In genomic region chr20:25005220-25005619, GRCh38 we compare ENCODE assay signal across 11 cellular contexts. TPM values are rescaled to one million over a fixed set of nuclear protein-coding genes. Genes with fewer than 3 reads are reported as not detected.
A peak's percentile ranks its signal among the peaks of the same experiment; 100 is the strongest.
DNase-seq lines count a peak whose midpoint lies in the region; ATAC-seq and TF ChIP-seq lines count a peak whose summit lies in the region.
"Had no signal": no experiment of that assay in that cellular context is flagged by ENCODE, and none has a peak within 500 bp of the region (broad histone marks: within the 10 kb centered on the region; RNA-seq: fewer than 3 reads in every experiment).

No MANE protein-coding gene starts in this region.

- H3K27me3 ChIP-seq in heart right ventricle, result no peaks in the 10 kb centered on the region

- WGBS in heart right ventricle, 2 donors, result 47 to 54% methylated on average over 2 of the region's 2 CpGs

- H3K27ac ChIP-seq in heart right ventricle, result peak overlapping the region in 5 of 10 donors; percentile 2 to 55 (median 51)

- peaks cover 0 to 73% (median 31%) of the 10 kb centered on the region in 9 donors for H3K36me3 ChIP-seq in heart right ventricle

- H3K4me1 ChIP-seq in heart right ventricle, result peaks cover 0 to 55% (median 25%) of the 10 kb centered on the region in 9 donors

- peaks cover 0 to 4% (median 0%) of the 10 kb centered on the region in 11 donors for H3K9me3 ChIP-seq in heart right ventricle

- no peak overlapping the region for H3K4me3 ChIP-seq in heart right ventricle
- H3K4me3 ChIP-seq: skin epidermis had no signal

- DNase-seq in LHCN-M2 (ENCODE audit: low read depth) (peak; percentile 32), RPMI7951 (ENCODE audit: low read depth) (peak; percentile 30), heart right ventricle (peak in 1 of 2 donors; percentile 34), sciatic nerve (ENCODE audit: low spot score) (peak; percentile 31), GM20000 (ENCODE audit: low spot score) (no peak)
- DNase-seq: activated gamma-delta T cell treated with Interleukin-2 at 50 U/mL for 16 hours, dermis blood vessel endothelial cell had no signal

- no peak for TF ChIP-seq CTCF in heart right ventricle (IDR thresholded peaks at IDR 0.05)
- TF ChIP-seq CTCF in GM20000 (IDR thresholded peaks at IDR 0.05; ENCODE audit: extremely low read depth, missing control alignments), result no peak

- peak in 6 of 8 donors; percentile 41 to 75 (median 62) for ATAC-seq in heart right ventricle
- ATAC-seq in sciatic nerve, result no peak
- no peak for ATAC-seq in GM19324 (IDR thresholded peaks at IDR 0.05; ENCODE audit: low FRiP score, unreplicated experiment)
- ATAC-seq in GM21576 (IDR thresholded peaks at IDR 0.05; ENCODE audit: unreplicated experiment), result no peak

- intact Hi-C loops in heart right ventricle (cut with DNase I) (no loop called here), sciatic nerve (cut with DNase I) (no loop called here)

RNA-seq across cellular contexts. Expression of gene APMAP, which starts 12.7 kb away (rescaled TPM):
- total RNA-seq in LHCN-M2 (2014; rRNA removed), result 126 and 127 TPM in 2 replicates
- polyA plus RNA-seq in LHCN-M2 (2012), result 90.6 TPM
- 214 and 236 TPM in 2 replicates for total RNA-seq in RPMI7951 (2014; rRNA removed; shearing (Covaris generic))
- total RNA-seq in heart right ventricle, result 10 to 100 TPM; 22.5 to 44.6 (median 33.1) TPM
- polyA plus RNA-seq in heart right ventricle, result 10 to 100 TPM; 15.3 to 48.5 TPM
- total RNA-seq in sciatic nerve, result 47.3 TPM

RNA-seq across cellular contexts. Expression of gene ACSS1, which starts 52.7 kb away (rescaled TPM):
- 0.58 and 0.75 TPM in 2 replicates for total RNA-seq in LHCN-M2 (2014; rRNA removed)
- polyA plus RNA-seq in LHCN-M2 (2012), result 0.52 TPM
- total RNA-seq in RPMI7951 (2014; rRNA removed; shearing (Covaris generic)), result 1.6 and 2.0 TPM in 2 replicates
- total RNA-seq in heart right ventricle, result 100 to 1,000 TPM in 3 of 10 donors, 10 to 100 TPM in 7; 72.5 to 114 (median 87.4) TPM
- polyA plus RNA-seq in heart right ventricle, result 10 to 100 TPM; 29.7 to 62.2 TPM
- 27.4 TPM for total RNA-seq in sciatic nerve

RNA-seq across cellular contexts. Expression of gene CST7, which starts 56.2 kb away (rescaled TPM):
- not detected in 2 replicates for total RNA-seq in LHCN-M2 (2014; rRNA removed)
- polyA plus RNA-seq in LHCN-M2 (2012), result not detected
- 77.4 and 80.0 TPM in 2 replicates for total RNA-seq in RPMI7951 (2014; rRNA removed; shearing (Covaris generic))
- total RNA-seq in heart right ventricle, result 1 to 10 TPM in 4 of 10 donors, under 1 TPM in 4, not detected in 2; 0.28 to 10.0 (median 1.0) TPM
- polyA plus RNA-seq in heart right ventricle, result 1 to 10 TPM; 1.2 to 1.5 TPM
- 6.7 TPM for total RNA-seq in sciatic nerve
- total RNA-seq: dermis blood vessel endothelial cell, NCI-H460 had no signal

Comparison
In these comparisons a context has a peak if more than half of its experiments do, and no peak if none do; other contexts are left out.
1. ATAC-seq: peak in heart right ventricle (6 of 8); none in sciatic nerve (single experiment), GM19324 (single experiment) and GM21576 (single experiment).